ENCODE assay signal across 14 cellular contexts in the genomic region with DNA sequence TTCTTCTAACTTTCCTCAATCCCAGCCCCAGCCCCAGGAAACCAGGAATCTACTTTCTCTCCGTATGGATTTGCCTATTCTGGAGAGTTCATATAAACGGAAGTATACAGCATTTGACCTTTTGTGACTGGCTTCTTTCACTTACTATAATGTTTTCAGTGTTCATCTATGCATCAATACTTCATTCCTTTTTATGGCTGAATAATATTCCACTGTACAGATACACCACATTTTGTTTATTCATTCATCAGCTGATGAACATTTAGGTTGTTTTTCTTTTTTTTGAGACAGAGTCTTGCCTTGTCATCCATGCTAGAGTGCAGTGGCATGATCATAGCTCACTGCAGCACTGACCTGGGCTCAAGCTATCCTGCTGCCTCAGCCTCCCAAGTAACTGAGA. TPM values are rescaled to one million over a fixed set of nuclear protein-coding genes. Genes with fewer than 3 reads are reported as not detected.
DNase-seq lines count a peak whose midpoint lies in the region; ATAC-seq and TF ChIP-seq lines count a peak whose summit lies in the region.
"Had no signal": no experiment of that assay in that cellular context is flagged by ENCODE, and none has a peak within 500 bp of the region (broad histone marks: within the 10 kb centered on the region; RNA-seq: fewer than 3 reads in every experiment).

No MANE protein-coding gene starts in this region.

- DNase-seq in activated CD4-positive, alpha-beta T cell treated with anti-CD3 and anti-CD28 coated beads, Interleukin-2, amount 10 ng/mL, durations not matched to agents 24 days and 14 days: no peak
- DNase-seq in activated CD4-positive, alpha-beta T cell treated with anti-CD3 and anti-CD28 coated beads for 48 hours: no peak
- DNase-seq in WTC11 (ENCODE audit: low spot score) (no peak), NCI-H82 treated with DMSO at 0.1 percent for 48 hours (lab: John Stamatoyannopoulos, UW; ENCODE audit: unreplicated experiment) (no peak)
- no peak for DNase-seq in activated naive CD4-positive, alpha-beta T cell (lab: John Stamatoyannopoulos, UW)
- DNase-seq in activated naive CD4-positive, alpha-beta T cell treated with Interleukin-2 at 50 U/mL for 16 hours: no peak
- DNase-seq: 8988T, AML-193, GM23248, HFFc6 had no signal

- ATAC-seq in WTC11: no peak

- peak overlapping the region; percentile 10 for H3K27ac Mint-ChIP-seq in activated CD4-positive, alpha-beta T cell treated with anti-CD3 and anti-CD28 coated beads, Interleukin-2, amount 10 ng/mL, durations not matched to agents 24 days and 14 days
- peak overlapping the region; percentile 23 for H3K27ac Mint-ChIP-seq in WTC11
- H3K27ac Mint-ChIP-seq: HFFc6 had no signal

- H3K9ac ChIP-seq in parathyroid adenoma: no peak overlapping the region
- H3K9ac ChIP-seq: BLaER1, GM23248 had no signal

- H2AFZ ChIP-seq in parathyroid adenoma: no peak overlapping the region
- H2AFZ ChIP-seq: GM23248 had no signal

- CTCF ChIA-PET in WTC11 (lab: Charles Lee): interaction anchor here (3.1 kb wide), 1 partner anchor 64 kb away, joined by 11 read pairs; no protein-coding TSS in a partner anchor

- H3K27me3 Mint-ChIP-seq in activated CD4-positive, alpha-beta T cell treated with anti-CD3 and anti-CD28 coated beads, Interleukin-2, amount 10 ng/mL, durations not matched to agents 24 days and 14 days: peaks cover 51% of the 10 kb centered on the region
- no peaks in the 10 kb centered on the region for H3K27me3 Mint-ChIP-seq in WTC11 (ENCODE audit: low read depth)

- peaks cover 39% of the 10 kb centered on the region for H3K4me1 ChIP-seq in parathyroid adenoma

- no peaks in the 10 kb centered on the region for H3K36me3 Mint-ChIP-seq in activated CD4-positive, alpha-beta T cell treated with anti-CD3 and anti-CD28 coated beads, Interleukin-2, amount 10 ng/mL, durations not matched to agents 24 days and 14 days (ENCODE audit: low read depth)
- H3K36me3 Mint-ChIP-seq in WTC11: no peaks in the 10 kb centered on the region

- no peaks in the 10 kb centered on the region for H3K9me3 ChIP-seq in parathyroid adenoma (ENCODE audit: control insufficient read depth, low read length)
- H3K9me3 ChIP-seq: BLaER1, HAP-1 had no signal

- peak overlapping the region; percentile 15 for H3K27ac ChIP-seq in parathyroid adenoma
- H3K27ac ChIP-seq: BLaER1, GM23248, HL-60 had no signal

- POLR2A ChIA-PET in WTC11 (lab: Charles Lee): no interaction called here

- no peaks in the 10 kb centered on the region for H3K9me3 Mint-ChIP-seq in activated CD4-positive, alpha-beta T cell treated with anti-CD3 and anti-CD28 coated beads, Interleukin-2, amount 10 ng/mL, durations not matched to agents 24 days and 14 days
- H3K9me3 Mint-ChIP-seq in WTC11: no peaks in the 10 kb centered on the region
- H3K9me3 Mint-ChIP-seq: HFFc6 had no signal

- H3K4me1 Mint-ChIP-seq in activated CD4-positive, alpha-beta T cell treated with anti-CD3 and anti-CD28 coated beads, Interleukin-2, amount 10 ng/mL, durations not matched to agents 24 days and 14 days: peaks cover 34% of the 10 kb centered on the region
- peaks cover 61% of the 10 kb centered on the region for H3K4me1 Mint-ChIP-seq in WTC11

- intact Hi-C loops in activated CD4-positive, alpha-beta T cell treated with anti-CD3 and anti-CD28 coated beads, Interleukin-2, amount 10 ng/mL, durations not matched to agents 24 days and 14 days (cut with micrococcal nuclease): no loop called here

- no peaks in the 10 kb centered on the region for H3K79me2 ChIP-seq in parathyroid adenoma

- no peak overlapping the region for H3K4me2 ChIP-seq in parathyroid adenoma (ENCODE audit: low read length)

- no peaks in the 10 kb centered on the region for H3K36me3 ChIP-seq in parathyroid adenoma (ENCODE audit: control insufficient read depth, insufficient read depth, low read length)
- H3K36me3 ChIP-seq: BLaER1, HAP-1 had no signal

- H3K27me3 ChIP-seq in parathyroid adenoma (ENCODE audit: control insufficient read depth, insufficient read depth, low read length): no peaks in the 10 kb centered on the region

- TF ChIP-seq CTCF in WTC11 (IDR thresholded peaks at IDR 0.05) (no peak), parathyroid adenoma (IDR thresholded peaks at IDR 0.05) (no peak)

- no peak overlapping the region for H3K4me3 ChIP-seq in parathyroid adenoma (ENCODE audit: low read depth, low read length)
- H3K4me3 ChIP-seq: BLaER1, GM23248, HAP-1 had no signal

- no peak overlapping the region for H3K4me3 Mint-ChIP-seq in activated CD4-positive, alpha-beta T cell treated with anti-CD3 and anti-CD28 coated beads, Interleukin-2, amount 10 ng/mL, durations not matched to agents 24 days and 14 days
- H3K4me3 Mint-ChIP-seq in WTC11: no peak overlapping the region
- H3K4me3 Mint-ChIP-seq: HFFc6 had no signal

TF ChIP-seq in WTC11, 78 proteins besides CTCF, POLR2A, EP300 and RAD21 (continues in another document):
- TF ChIP-seq USF1 (CRISPR knock-in tag; IDR thresholded peaks at IDR 0.05): no peak
- TF ChIP-seq GTF2I (CRISPR knock-in tag; conservative IDR thresholded peaks at IDR 0.05): no peak
- no peak for TF ChIP-seq TEAD4 (CRISPR knock-in tag; IDR thresholded peaks at IDR 0.05)
- TF ChIP-seq ATF1 (CRISPR knock-in tag; IDR thresholded peaks at IDR 0.05): no peak
- no peak for TF ChIP-seq NR2C2 (CRISPR knock-in tag; IDR thresholded peaks at IDR 0.05)
- TF ChIP-seq NFYB (CRISPR knock-in tag; conservative IDR thresholded peaks at IDR 0.05; ENCODE audit: low read depth): no peak
- TF ChIP-seq JUN (CRISPR knock-in tag; IDR thresholded peaks at IDR 0.05): no peak
- TF ChIP-seq, protein P1, sequence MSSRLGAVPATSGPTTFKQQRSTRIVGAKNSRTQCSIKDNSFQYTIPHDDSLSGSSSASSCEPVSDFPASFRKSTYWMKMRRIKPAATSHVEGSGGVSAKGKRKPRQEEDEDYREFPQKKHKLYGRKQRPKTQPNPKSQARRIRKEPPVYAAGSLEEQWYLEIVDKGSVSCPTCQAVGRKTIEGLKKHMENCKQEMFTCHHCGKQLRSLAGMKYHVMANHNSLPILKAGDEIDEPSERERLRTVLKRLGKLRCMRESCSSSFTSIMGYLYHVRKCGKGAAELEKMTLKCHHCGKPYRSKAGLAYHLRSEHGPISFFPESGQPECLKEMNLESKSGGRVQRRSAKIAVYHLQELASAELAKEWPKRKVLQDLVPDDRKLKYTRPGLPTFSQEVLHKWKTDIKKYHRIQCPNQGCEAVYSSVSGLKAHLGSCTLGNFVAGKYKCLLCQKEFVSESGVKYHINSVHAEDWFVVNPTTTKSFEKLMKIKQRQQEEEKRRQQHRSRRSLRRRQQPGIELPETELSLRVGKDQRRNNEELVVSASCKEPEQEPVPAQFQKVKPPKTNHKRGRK (CRISPR knock-in tag; IDR thresholded peaks at IDR 0.05; ENCODE audit: borderline replicate concordance): no peak
- TF ChIP-seq, protein P2, sequence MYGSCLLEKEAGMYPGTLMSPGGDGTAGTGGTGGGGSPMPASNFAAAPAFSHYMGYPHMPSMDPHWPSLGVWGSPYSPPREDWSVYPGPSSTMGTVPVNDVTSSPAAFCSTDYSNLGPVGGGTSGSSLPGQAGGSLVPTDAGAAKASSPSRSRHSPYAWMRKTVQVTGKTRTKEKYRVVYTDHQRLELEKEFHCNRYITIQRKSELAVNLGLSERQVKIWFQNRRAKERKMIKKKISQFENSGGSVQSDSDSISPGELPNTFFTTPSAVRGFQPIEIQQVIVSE (CRISPR knock-in tag; IDR thresholded peaks at IDR 0.05; ENCODE audit: borderline replicate concordance): no peak
- TF ChIP-seq ZNF219 (CRISPR knock-in tag; IDR thresholded peaks at IDR 0.05; ENCODE audit: borderline replicate concordance): no peak
- TF ChIP-seq, protein P3, sequence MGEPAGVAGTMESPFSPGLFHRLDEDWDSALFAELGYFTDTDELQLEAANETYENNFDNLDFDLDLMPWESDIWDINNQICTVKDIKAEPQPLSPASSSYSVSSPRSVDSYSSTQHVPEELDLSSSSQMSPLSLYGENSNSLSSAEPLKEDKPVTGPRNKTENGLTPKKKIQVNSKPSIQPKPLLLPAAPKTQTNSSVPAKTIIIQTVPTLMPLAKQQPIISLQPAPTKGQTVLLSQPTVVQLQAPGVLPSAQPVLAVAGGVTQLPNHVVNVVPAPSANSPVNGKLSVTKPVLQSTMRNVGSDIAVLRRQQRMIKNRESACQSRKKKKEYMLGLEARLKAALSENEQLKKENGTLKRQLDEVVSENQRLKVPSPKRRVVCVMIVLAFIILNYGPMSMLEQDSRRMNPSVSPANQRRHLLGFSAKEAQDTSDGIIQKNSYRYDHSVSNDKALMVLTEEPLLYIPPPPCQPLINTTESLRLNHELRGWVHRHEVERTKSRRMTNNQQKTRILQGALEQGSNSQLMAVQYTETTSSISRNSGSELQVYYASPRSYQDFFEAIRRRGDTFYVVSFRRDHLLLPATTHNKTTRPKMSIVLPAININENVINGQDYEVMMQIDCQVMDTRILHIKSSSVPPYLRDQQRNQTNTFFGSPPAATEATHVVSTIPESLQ (CRISPR knock-in tag; IDR thresholded peaks at IDR 0.05): no peak
- TF ChIP-seq CREB1 (CRISPR knock-in tag; IDR thresholded peaks at IDR 0.05): no peak

RNA-seq across cellular contexts. Expression of gene PLEKHG3, which starts 3.9 kb away (rescaled TPM):
- 3.0 and 3.1 TPM in 2 replicates for total RNA-seq in activated CD4-positive, alpha-beta T cell treated with anti-CD3 and anti-CD28 coated beads, Interleukin-2, amount 10 ng/mL, durations not matched to agents 24 days and 14 days
- total RNA-seq in WTC11 (2021): 70.6 to 75.3 TPM (median 71.8 TPM) in 3 replicates

Comparison
In these comparisons a context has a peak if more than half of its experiments do, and no peak if none do; other contexts are left out.
1. RNA of gene PLEKHG3, which starts 3.9 kb away (total RNA-seq): 70.6 to 75.3 TPM in WTC11; 3.0 to 3.1 TPM in activated CD4-positive, alpha-beta T cell treated with anti-CD3 and anti-CD28 coated beads, Interleukin-2, amount 10 ng/mL, durations not matched to agents 24 days and 14 days; every median in the first group is over 10 times any median in the second.